8 cellular contexts compared by ENCODE assay signal in the genomic region with DNA sequence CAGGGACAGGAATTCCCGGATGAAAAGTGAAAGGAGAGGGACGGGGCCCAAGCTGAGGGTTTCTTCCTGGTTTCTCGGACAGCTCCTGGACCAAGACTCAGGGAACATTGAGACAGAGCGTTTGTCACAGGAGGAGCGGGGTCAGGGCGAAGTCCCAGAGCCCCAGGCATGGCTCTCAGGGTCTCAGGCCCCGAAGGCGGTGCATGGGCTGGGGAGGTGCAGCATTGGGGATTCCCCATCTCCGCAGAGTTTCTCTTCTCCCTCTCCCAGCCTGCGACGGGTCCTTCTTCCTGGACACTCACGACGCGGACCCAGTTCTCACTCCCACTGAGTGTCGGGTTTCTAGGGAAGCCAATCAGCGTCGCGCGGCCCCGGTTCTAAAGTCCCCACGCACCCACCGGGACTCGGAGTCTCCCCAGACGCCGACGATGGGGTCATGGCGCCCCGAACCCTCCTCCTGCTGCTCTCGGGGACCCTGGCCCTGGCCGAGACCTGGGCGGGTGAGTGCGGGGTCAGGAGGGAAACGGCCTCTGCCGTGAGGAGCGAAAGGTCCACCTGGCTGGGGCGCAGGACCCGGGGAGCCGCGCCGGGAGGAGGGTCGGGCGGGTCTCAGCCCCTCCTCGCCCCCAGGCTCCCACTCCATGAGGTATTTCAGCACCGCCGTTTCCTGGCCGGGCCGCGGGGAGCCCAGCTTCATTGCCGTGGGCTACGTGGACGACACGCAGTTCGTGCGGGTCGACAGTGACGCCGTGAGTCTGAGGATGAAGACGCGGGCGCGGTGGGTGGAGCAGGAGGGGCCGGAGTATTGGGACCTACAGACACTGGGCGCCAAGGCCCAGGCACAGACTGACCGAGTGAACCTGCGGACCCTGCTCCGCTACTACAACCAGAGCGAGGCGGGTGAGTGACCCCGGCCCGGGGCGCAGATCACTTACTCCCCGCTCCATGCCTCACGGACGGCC. TPM values are rescaled to one million over a fixed set of nuclear protein-coding genes. Genes with fewer than 3 reads are reported as not detected.
DNase-seq lines count a peak whose midpoint lies in the region; ATAC-seq and TF ChIP-seq lines count a peak whose summit lies in the region.

No MANE protein-coding gene starts in this region.

- peak overlapping the region in 3 of 4 experiments; percentile 24 to 56 (median 31) for H3K4me3 ChIP-seq in fibroblast of lung (replicated peaks in 1 of 4; ENCODE audit: control extremely low read depth in 1 of 4, insufficient read depth in 1 of 4, low read depth in 3 of 4, low read length in 4 of 4)

- H3K36me3 ChIP-seq in fibroblast of lung (ENCODE audit: control insufficient read depth, insufficient read depth, low read length) = no peaks in the 10 kb centered on the region

- H3K4me3 Mint-ChIP-seq in activated CD8-positive, alpha-beta T cell treated with anti-CD3 and anti-CD28 coated beads for 36 hours = peak overlapping the region; percentile 57
- H3K4me3 Mint-ChIP-seq in nephron = peak overlapping the region; percentile 68 to 76 (median 70)

- H3K9me3 ChIP-seq in fibroblast of lung (ENCODE audit: control insufficient read depth, insufficient read depth, low read depth, low read length) = no peaks in the 10 kb centered on the region

- H3K79me2 ChIP-seq in fibroblast of lung (ENCODE audit: control insufficient read depth, insufficient read depth, low read length) = no peaks in the 10 kb centered on the region

- H3K9ac ChIP-seq in fibroblast of lung (ENCODE audit: insufficient read depth, low read length) = no peak overlapping the region

- H3K4me1 ChIP-seq in fibroblast of lung (ENCODE audit: control insufficient read depth, extremely low read depth, insufficient read depth, low read length) = no peaks in the 10 kb centered on the region

- no peak overlapping the region for H3K27ac Mint-ChIP-seq in activated CD8-positive, alpha-beta T cell treated with anti-CD3 and anti-CD28 coated beads for 36 hours
- no peak overlapping the region for H3K27ac Mint-ChIP-seq in nephron

- CTCF ChIA-PET in activated CD8-positive, alpha-beta T cell treated with anti-CD3 and anti-CD28 coated beads for 36 hours (lab: Charles Lee) = interaction anchor here (0.7 kb wide), 1 partner anchor 158 kb away, joined by 4 read pairs; no protein-coding TSS in a partner anchor

- peaks cover 15% of the 10 kb centered on the region for H3K27me3 Mint-ChIP-seq in activated CD8-positive, alpha-beta T cell treated with anti-CD3 and anti-CD28 coated beads for 36 hours
- peaks cover 79% of the 10 kb centered on the region for H3K27me3 Mint-ChIP-seq in nephron (ENCODE audit: low read depth)

- intact Hi-C loops in activated CD8-positive, alpha-beta T cell treated with anti-CD3 and anti-CD28 coated beads for 36 hours (cut with micrococcal nuclease) = no loop called here

- H2AFZ ChIP-seq in fibroblast of lung (ENCODE audit: low read length) = no peak overlapping the region

- DNase-seq in DMS53 (lab: John Stamatoyannopoulos, UW) (peak; percentile 57), fibroblast of lung (ENCODE audit: low read depth in 2 of 2) (no peak), SHP77 treated with DMSO at 0.1 percent for 48 hours (lab: John Stamatoyannopoulos, UW) (no peak), KG1 (lab: John Stamatoyannopoulos, UW) (no peak)
- DNase-seq in activated CD8-positive, alpha-beta T cell treated with anti-CD3 and anti-CD28 coated beads for 36 hours = peak; percentile 20
- DNase-seq in effector CD4-positive, alpha-beta T cell = no peak

- peaks cover 18% of the 10 kb centered on the region for H3K27me3 ChIP-seq in fibroblast of lung (ENCODE audit: control insufficient read depth, insufficient read depth, low read length)

- peak overlapping the region; percentile 81 for H3K4me2 ChIP-seq in fibroblast of lung (ENCODE audit: extremely low read depth, insufficient read depth, low read length)

- peaks cover 7% of the 10 kb centered on the region for H3K4me1 Mint-ChIP-seq in activated CD8-positive, alpha-beta T cell treated with anti-CD3 and anti-CD28 coated beads for 36 hours (ENCODE audit: low read depth)
- H3K4me1 Mint-ChIP-seq in nephron = peaks cover 21% of the 10 kb centered on the region

- H3K9me3 Mint-ChIP-seq in activated CD8-positive, alpha-beta T cell treated with anti-CD3 and anti-CD28 coated beads for 36 hours = no peaks in the 10 kb centered on the region
- no peaks in the 10 kb centered on the region for H3K9me3 Mint-ChIP-seq in nephron

- peaks cover 7% of the 10 kb centered on the region for H3K36me3 Mint-ChIP-seq in activated CD8-positive, alpha-beta T cell treated with anti-CD3 and anti-CD28 coated beads for 36 hours (ENCODE audit: low read depth)
- peaks cover 14% of the 10 kb centered on the region for H3K36me3 Mint-ChIP-seq in nephron (ENCODE audit: low read depth)

- ATAC-seq in activated CD8-positive, alpha-beta T cell treated with anti-CD3 and anti-CD28 coated beads for 36 hours = peak; percentile 28
- ATAC-seq in GM19455 (IDR thresholded peaks at IDR 0.05; ENCODE audit: unreplicated experiment) = no peak

- no peak for TF ChIP-seq CTCF in activated CD8-positive, alpha-beta T cell treated with anti-CD3 and anti-CD28 coated beads for 36 hours (IDR thresholded peaks at IDR 0.05)
- TF ChIP-seq CTCF in fibroblast of lung (conservative IDR thresholded peaks at IDR 0.05 in 1 of 2, IDR thresholded peaks at IDR 0.05 in 1 of 2; ENCODE audit: low read depth in 1 of 2, low read length in 2 of 2) (no peak), nephron (IDR thresholded peaks at IDR 0.05; ENCODE audit: unreplicated experiment in 3 of 3) (no peak)

- POLR2A ChIA-PET in activated CD8-positive, alpha-beta T cell treated with anti-CD3 and anti-CD28 coated beads for 36 hours (lab: Charles Lee) = no interaction called here

- H3K27ac ChIP-seq in fibroblast of lung (ENCODE audit: insufficient read depth, low read length) = no peak overlapping the region

- H4K20me1 ChIP-seq in fibroblast of lung (ENCODE audit: control insufficient read depth, extremely low read depth, insufficient read depth, low read length) = no peaks in the 10 kb centered on the region

RNA-seq across cellular contexts. Expression of gene POLR1H, which starts 54.6 kb away (rescaled TPM):
- 10 to 100 TPM; 53.0 to 58.1 TPM for total RNA-seq in activated CD8-positive, alpha-beta T cell treated with anti-CD3 and anti-CD28 coated beads for 36 hours
- total RNA-seq in fibroblast of lung = 42.1 and 46.1 TPM in 2 replicates
- polyA plus RNA-seq in fibroblast of lung = 21.1 and 25.0 TPM in 2 replicates
- 29.2 and 32.4 TPM in 2 replicates for polyA plus RNA-seq in fibroblast of lung (2012)
- polyA minus RNA-seq in fibroblast of lung (ENCODE audit: low replicate concordance) = 28.0 and 28.3 TPM in 2 replicates

Comparison
In these comparisons a context has a peak if more than half of its experiments do, and no peak if none do; other contexts are left out.
1. DNase-seq: peak in DMS53 (single experiment) and activated CD8-positive, alpha-beta T cell treated with anti-CD3 and anti-CD28 coated beads for 36 hours (single experiment); none in fibroblast of lung (0 of 2), SHP77 treated with DMSO at 0.1 percent for 48 hours (single experiment), effector CD4-positive, alpha-beta T cell (single experiment) and KG1 (single experiment).